17 cellular contexts compared by ENCODE assay signal in the genomic region with DNA sequence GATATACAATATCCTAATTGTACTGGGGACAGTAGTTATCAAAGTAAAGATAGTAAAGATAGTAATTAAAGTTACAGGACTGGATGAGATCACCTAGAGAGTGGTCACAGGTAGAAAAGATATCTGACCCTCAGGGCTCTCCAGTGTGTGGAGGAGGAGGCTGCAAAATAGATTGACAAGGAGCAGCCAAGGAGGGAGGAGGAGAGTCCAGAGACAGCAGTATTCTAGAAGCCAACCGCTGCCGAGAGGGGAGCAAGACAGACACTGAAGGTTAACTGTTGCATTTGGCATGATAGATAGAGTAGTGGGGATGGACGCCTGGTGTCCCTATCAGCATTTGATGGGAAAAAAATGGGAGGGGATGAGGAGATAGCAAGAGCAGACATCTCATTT. TPM values are rescaled to one million over a fixed set of nuclear protein-coding genes. Genes with fewer than 3 reads are reported as not detected.
"Had no signal": no experiment of that assay in that cellular context is flagged by ENCODE, and none has a peak within 500 bp of the region (broad histone marks: within the 10 kb centered on the region; RNA-seq: fewer than 3 reads in every experiment).

No MANE protein-coding gene starts in this region.

- H3K9me3 ChIP-seq: gastrocnemius medialis, lower lobe of right lung, suprapubic skin had no signal

- ATAC-seq: activated T-helper 17 cell treated with anti-CD3 and anti-CD28 coated beads, Interleukin-2, amount 50 U/mL, for 72 hours; gastrocnemius medialis; lower lobe of right lung; natural killer cell; stimulated activated naive CD8-positive, alpha-beta T cell treated with anti-CD3 and anti-CD28 coated beads, Interleukin-15, Interleukin-2, amounts not matched to agents 100 U/mL and 50 U/mL, for 24 hours; WTC11 had no signal

- H3K36me3 Mint-ChIP-seq: natural killer cell, type B pancreatic cell, WTC11 had no signal

- H3K27ac Mint-ChIP-seq: activated naive CD4-positive, alpha-beta T cell treated with anti-CD3 and anti-CD28 coated beads for 36 hours; activated T-helper 17 cell treated with anti-CD3 and anti-CD28 coated beads, Interleukin-2, amount 50 U/mL, for 72 hours; natural killer cell; type B pancreatic cell had no signal

- H3K36me3 ChIP-seq: gastrocnemius medialis, lower lobe of right lung, suprapubic skin had no signal

- H3K9me3 Mint-ChIP-seq: activated naive CD4-positive, alpha-beta T cell treated with anti-CD3 and anti-CD28 coated beads for 36 hours; activated T-helper 17 cell treated with anti-CD3 and anti-CD28 coated beads, Interleukin-2, amount 50 U/mL, for 72 hours; natural killer cell; type B pancreatic cell had no signal

- H3K4me3 Mint-ChIP-seq: activated naive CD4-positive, alpha-beta T cell treated with anti-CD3 and anti-CD28 coated beads for 36 hours; activated T-helper 17 cell treated with anti-CD3 and anti-CD28 coated beads, Interleukin-2, amount 50 U/mL, for 72 hours; natural killer cell; type B pancreatic cell; WTC11 had no signal

- H3K4me3 ChIP-seq: gastrocnemius medialis, lower lobe of right lung, suprapubic skin had no signal

- H3K4me1 Mint-ChIP-seq: activated T-helper 17 cell treated with anti-CD3 and anti-CD28 coated beads, Interleukin-2, amount 50 U/mL, for 72 hours; natural killer cell had no signal

- H3K4me1 ChIP-seq: gastrocnemius medialis, lower lobe of right lung had no signal

- DNase-seq: activated CD4-positive, alpha-beta T cell treated with anti-CD3 and anti-CD28 coated beads for 48 hours; activated naive CD4-positive, alpha-beta T cell treated with anti-CD3 and anti-CD28 coated beads for 36 hours; central memory CD4-positive, alpha-beta T cell; cortex of kidney; effector memory CD4-positive, alpha-beta T cell; kidney glomerular epithelial cell; lower lobe of right lung; natural killer cell; occipital lobe; stimulated activated CD4-positive, alpha-beta T cell treated with anti-CD3 and anti-CD28 coated beads, Interleukin-2, amount 100 ng/mL, for 48 hours; stimulated activated naive CD8-positive, alpha-beta T cell treated with anti-CD3 and anti-CD28 coated beads, Interleukin-15, Interleukin-2, amounts not matched to agents 100 U/mL and 50 U/mL, for 24 hours had no signal

- H3K27ac ChIP-seq: gastrocnemius medialis, lower lobe of right lung, suprapubic skin had no signal

- H3K27me3 ChIP-seq: gastrocnemius medialis, suprapubic skin had no signal

RNA-seq across cellular contexts. Expression of a gene that starts 48.0 kb away (rescaled TPM):
- total RNA-seq: gastrocnemius medialis, pulmonary artery endothelial cell, suprapubic skin, WTC11 had no signal
